In the genomic region with DNA sequence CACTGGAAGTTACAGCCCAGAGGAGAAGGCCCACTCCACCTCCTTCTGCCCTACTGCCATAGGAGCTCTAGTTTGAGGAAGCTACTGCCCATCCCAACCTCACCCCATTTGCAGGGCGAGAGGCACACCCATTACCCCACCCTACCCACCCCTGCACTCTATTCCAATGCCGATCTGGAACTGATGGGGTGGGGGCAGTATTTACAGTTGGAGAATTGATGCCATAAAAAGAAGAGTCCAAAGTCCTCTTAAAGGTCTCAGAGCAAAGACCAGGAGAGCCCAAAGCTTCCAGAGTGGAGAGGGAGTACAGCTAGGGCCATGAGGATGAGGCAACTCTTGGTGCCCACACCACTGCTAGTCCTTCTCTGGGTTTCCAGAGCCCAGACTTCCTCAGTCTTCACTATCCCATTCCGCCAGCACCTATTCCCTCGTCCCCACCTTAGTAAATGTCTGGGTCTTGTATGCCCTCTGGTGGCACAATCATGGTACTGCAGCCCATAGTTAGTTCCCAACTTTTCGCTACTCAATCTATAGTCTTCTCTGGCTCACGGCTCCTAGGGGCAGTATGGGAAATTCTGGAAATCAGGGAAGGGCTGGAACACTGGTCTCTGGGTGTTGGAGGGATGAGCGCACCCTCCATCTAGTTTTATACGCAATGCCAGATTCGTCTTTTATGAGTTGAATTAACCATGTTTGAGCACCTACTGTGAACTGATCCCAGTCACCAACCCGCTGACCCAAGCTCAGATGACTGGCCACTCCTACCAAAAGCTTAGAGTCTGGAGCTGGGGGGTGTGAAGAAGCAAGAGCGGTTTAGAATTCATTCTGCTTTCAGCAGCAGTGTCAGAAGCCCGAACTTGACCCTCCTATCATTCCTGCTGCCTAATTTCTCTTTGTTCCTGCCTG, we compare ENCODE assay signal across 1 cellular context.
TF ChIP-seq lines count a peak whose summit lies in the region.

No MANE protein-coding gene starts in this region.

TF ChIP-seq in H1, 55 proteins besides CTCF, POLR2A, EP300 and RAD21:
- TF ChIP-seq NRF1 (IDR thresholded peaks at IDR 0.05; ENCODE audit: low read depth, low read length), result no peak
- TF ChIP-seq BRCA1 (IDR thresholded peaks at IDR 0.05; ENCODE audit: low read depth, low read length), result no peak
- no peak for TF ChIP-seq SP1 (IDR thresholded peaks at IDR 0.05; ENCODE audit: low read depth, low read length)
- TF ChIP-seq CBX8 (IDR thresholded peaks at IDR 0.05; ENCODE audit: borderline replicate concordance, low read depth, low read length), result no peak
- no peak for TF ChIP-seq SP4 (IDR thresholded peaks at IDR 0.05; ENCODE audit: low read length)
- TF ChIP-seq BACH1 (IDR thresholded peaks at IDR 0.05; ENCODE audit: low read length), result no peak
- TF ChIP-seq RNF2 (IDR thresholded peaks at IDR 0.05; ENCODE audit: borderline replicate concordance, low read depth, low read length, missing control alignments, poor library complexity, severe bottlenecking), result no peak
- no peak for TF ChIP-seq CBX5 (IDR thresholded peaks at IDR 0.05; ENCODE audit: low read depth, low read length)
- peak; percentile 47; the same call in 1 of the 2 replicates for TF ChIP-seq CEBPB (IDR thresholded peaks at IDR 0.05; ENCODE audit: low read depth, low read length)
- TF ChIP-seq CTBP2 (IDR thresholded peaks at IDR 0.05; ENCODE audit: borderline replicate concordance, insufficient read depth, insufficient read length, low read length), result no peak
- TF ChIP-seq EGR1 (IDR thresholded peaks at IDR 0.05; ENCODE audit: borderline replicate concordance, low read depth, low read length), result no peak
- TF ChIP-seq TAF7 (optimal IDR thresholded peaks at IDR 0.05; ENCODE audit: borderline replicate concordance, low read depth, low read length), result no peak
- TF ChIP-seq SIX5 (IDR thresholded peaks at IDR 0.05; ENCODE audit: low read depth, low read length), result no peak
- peak; percentile 23; the same call in 1 of the 2 replicates for TF ChIP-seq KDM1A (IDR thresholded peaks at IDR 0.05; ENCODE audit: borderline replicate concordance, low read length)
- TF ChIP-seq TBP (IDR thresholded peaks at IDR 0.05; ENCODE audit: low read depth, low read length), result no peak
- TF ChIP-seq JUN (IDR thresholded peaks at IDR 0.05; ENCODE audit: low read depth, low read length), result no peak
- TF ChIP-seq, protein P1, sequence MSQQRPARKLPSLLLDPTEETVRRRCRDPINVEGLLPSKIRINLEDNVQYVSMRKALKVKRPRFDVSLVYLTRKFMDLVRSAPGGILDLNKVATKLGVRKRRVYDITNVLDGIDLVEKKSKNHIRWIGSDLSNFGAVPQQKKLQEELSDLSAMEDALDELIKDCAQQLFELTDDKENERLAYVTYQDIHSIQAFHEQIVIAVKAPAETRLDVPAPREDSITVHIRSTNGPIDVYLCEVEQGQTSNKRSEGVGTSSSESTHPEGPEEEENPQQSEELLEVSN (IDR thresholded peaks at IDR 0.05), result no peak
- TF ChIP-seq POU5F1 (IDR thresholded peaks at IDR 0.05; ENCODE audit: low read depth, low read length), result no peak
- no peak for TF ChIP-seq PHF8 (conservative IDR thresholded peaks at IDR 0.05; ENCODE audit: low read depth, low read length)
- TF ChIP-seq MAFK (IDR thresholded peaks at IDR 0.05; ENCODE audit: low read depth, low read length), result no peak
- TF ChIP-seq TEAD4 (IDR thresholded peaks at IDR 0.05; ENCODE audit: low read depth, low read length), result peak; percentile 42; the same call in 1 of the 2 replicates
- no peak for TF ChIP-seq FOSL1 (IDR thresholded peaks at IDR 0.05; ENCODE audit: insufficient read depth, low read depth, low read length)
- TF ChIP-seq YY1 (IDR thresholded peaks at IDR 0.05; ENCODE audit: low read depth, low read length), result no peak
- peak; percentile 18; the same call in 1 of the 2 replicates for TF ChIP-seq CREB1 (IDR thresholded peaks at IDR 0.05)
- no peak for TF ChIP-seq RBBP5 (IDR thresholded peaks at IDR 0.05; ENCODE audit: borderline replicate concordance, low read depth, low read length)
- no peak for TF ChIP-seq CHD2 (IDR thresholded peaks at IDR 0.05; ENCODE audit: low read length)
- no peak for TF ChIP-seq SRF (IDR thresholded peaks at IDR 0.05; ENCODE audit: low read depth, low read length)
TF ChIP-seq in H1: peak in this region for 4.
